22 cellular contexts compared by ENCODE assay signal in the genomic region with DNA sequence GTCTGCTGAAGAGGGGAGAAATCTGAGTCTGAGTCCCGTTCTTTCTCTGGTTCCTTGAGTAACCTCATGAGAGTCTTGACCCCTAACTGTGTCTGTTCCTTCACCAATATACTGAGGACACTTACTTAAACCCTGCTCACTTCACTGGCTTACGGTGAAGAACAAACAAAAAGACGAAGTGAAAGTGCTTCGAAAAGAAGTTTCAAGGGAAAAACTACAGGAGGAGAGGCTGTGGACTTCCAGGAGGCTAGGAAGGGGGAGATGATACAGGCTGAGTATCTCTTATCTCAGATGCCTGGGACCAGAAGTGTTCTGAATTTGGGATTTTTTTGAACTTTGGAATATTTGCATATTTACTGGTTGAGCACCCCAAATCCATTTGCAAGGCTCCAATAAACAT. TPM values are rescaled to one million over a fixed set of nuclear protein-coding genes. Genes with fewer than 3 reads are reported as not detected.
DNase-seq lines count a peak whose midpoint lies in the region; ATAC-seq and TF ChIP-seq lines count a peak whose summit lies in the region.
"Had no signal": no experiment of that assay in that cellular context is flagged by ENCODE, and none has a peak within 500 bp of the region (broad histone marks: within the 10 kb centered on the region; RNA-seq: fewer than 3 reads in every experiment).

No MANE protein-coding gene starts in this region.

- peaks cover 21% of the 10 kb centered on the region for H3K79me2 ChIP-seq in Karpas-422 (ENCODE audit: low read length)

- H3K4me2 ChIP-seq in Karpas-422 (ENCODE audit: low read depth, low read length, poor library complexity, severe bottlenecking) = no peak overlapping the region

- H3K4me1 ChIP-seq in Karpas-422 (ENCODE audit: low read length) = peaks cover 23% of the 10 kb centered on the region
- peaks cover 16 to 17% of the 10 kb centered on the region in 2 donors for H3K4me1 ChIP-seq in naive thymus-derived CD4-positive, alpha-beta T cell (ENCODE audit: control insufficient read depth in 2 of 2, insufficient read depth in 2 of 2, low read length in 2 of 2)
- peaks cover 14% of the 10 kb centered on the region for H3K4me1 ChIP-seq in psoas muscle

- peaks cover 4% of the 10 kb centered on the region; the same call in 1 of the 2 replicates for H3K36me3 ChIP-seq in Karpas-422 (ENCODE audit: insufficient read depth, low read length)
- H3K36me3 ChIP-seq in naive thymus-derived CD4-positive, alpha-beta T cell (ENCODE audit: control insufficient read depth in 2 of 3, insufficient read depth in 3 of 3, low read length in 3 of 3) = peaks cover 6 to 77% (median 13%) of the 10 kb centered on the region in 3 experiments
- peaks cover 2 to 84% of the 10 kb centered on the region in 2 donors for H3K36me3 ChIP-seq in psoas muscle (ENCODE audit: insufficient read depth in 1 of 2, low read depth in 1 of 2)

- CTCF ChIA-PET in naive thymus-derived CD4-positive, alpha-beta T cell (lab: Charles Lee) = interaction anchor here (1.6 kb wide), 1 partner anchor 61 kb away, joined by 4 read pairs; no protein-coding TSS in a partner anchor

- no peak overlapping the region for H3K27ac ChIP-seq in Karpas-422 (ENCODE audit: low read length)
- no peak overlapping the region for H3K27ac ChIP-seq in naive thymus-derived CD4-positive, alpha-beta T cell (ENCODE audit: low read depth, low read length)
- H3K27ac ChIP-seq in psoas muscle = no peak overlapping the region
- H3K27ac ChIP-seq: colonic mucosa, right atrium auricular region, SJSA1 had no signal

- 86 to 91% (median 90%) methylated on average over 4 of the region's 4 CpGs for WGBS in psoas muscle, 3 donors

- ATAC-seq in naive thymus-derived CD4-positive, alpha-beta T cell = no peak
- ATAC-seq in psoas muscle = no peak
- ATAC-seq: left ventricle myocardium superior had no signal

- H3K4me1 Mint-ChIP-seq in activated CD4-positive, alpha-beta T cell treated with anti-CD3 and anti-CD28 coated beads, Interleukin-2, amount 10 ng/mL, durations not matched to agents 24 days and 14 days = peaks cover 31% of the 10 kb centered on the region
- peaks cover 55% of the 10 kb centered on the region for H3K4me1 Mint-ChIP-seq in activated T-helper 1 cell treated with anti-CD3 and anti-CD28 coated beads, Interleukin-12 subunit alpha, Interleukin-12 subunit beta, Interleukin-2, Interleukin-4 antibody, amounts not matched to agents 30 ng/mL and 10 ng/mL and 1 ng/mL, durations not matched to agents 14 hours and 24 hours and 36 hours (ENCODE audit: low read depth)
- H3K4me1 Mint-ChIP-seq in naive thymus-derived CD4-positive, alpha-beta T cell = peaks cover 7 to 36% (median 33%) of the 10 kb centered on the region in 7 donors

- DNase-seq in activated CD4-positive, alpha-beta T cell treated with anti-CD3 and anti-CD28 coated beads, Interleukin-2, amount 10 ng/mL, durations not matched to agents 24 days and 14 days = no peak
- no peak for DNase-seq in activated CD4-positive, alpha-beta T cell treated with anti-CD3 and anti-CD28 coated beads for 48 hours
- DNase-seq in Karpas-422 = no peak
- no peak for DNase-seq in activated T-helper 1 cell treated with anti-CD3 and anti-CD28 coated beads, Interleukin-12 subunit alpha, Interleukin-12 subunit beta, Interleukin-2, Interleukin-4 antibody, amounts not matched to agents 30 ng/mL and 10 ng/mL and 1 ng/mL, durations not matched to agents 14 hours and 24 hours and 36 hours (ENCODE audit: low spot score)
- no peak for DNase-seq in naive thymus-derived CD4-positive, alpha-beta T cell
- DNase-seq in stimulated activated CD4-positive, alpha-beta T cell treated with anti-CD3 and anti-CD28 coated beads, Interleukin-4, amount 100 ng/mL, for 24 hours = no peak
- no peak for DNase-seq in psoas muscle
- no peak for DNase-seq in middle frontal gyrus (ENCODE audit: extremely low spot score, low spot score)
- DNase-seq: activated CD4-positive, CD25-positive, alpha-beta regulatory T cell; colonic mucosa; left ventricle myocardium superior; MG63; NCI-H146; stimulated activated naive CD4-positive, alpha-beta T cell; trophoblast cell had no signal

- no peaks in the 10 kb centered on the region for H3K9me3 ChIP-seq in Karpas-422 (ENCODE audit: low read length)
- H3K9me3 ChIP-seq in naive thymus-derived CD4-positive, alpha-beta T cell (ENCODE audit: control insufficient read depth in 2 of 3, low read length in 3 of 3) = no peaks in the 10 kb centered on the region
- H3K9me3 ChIP-seq in psoas muscle = no peaks in the 10 kb centered on the region
- H3K9me3 ChIP-seq: colonic mucosa, MG63, right atrium auricular region, SJSA1 had no signal

- peak overlapping the region; percentile 63 for H3K27ac Mint-ChIP-seq in activated CD4-positive, alpha-beta T cell treated with anti-CD3 and anti-CD28 coated beads, Interleukin-2, amount 10 ng/mL, durations not matched to agents 24 days and 14 days
- peak overlapping the region; percentile 31 for H3K27ac Mint-ChIP-seq in activated T-helper 1 cell treated with anti-CD3 and anti-CD28 coated beads, Interleukin-12 subunit alpha, Interleukin-12 subunit beta, Interleukin-2, Interleukin-4 antibody, amounts not matched to agents 30 ng/mL and 10 ng/mL and 1 ng/mL, durations not matched to agents 14 hours and 24 hours and 36 hours
- peak overlapping the region in 5 of 9 donors; percentile 42 to 87 (median 60) for H3K27ac Mint-ChIP-seq in naive thymus-derived CD4-positive, alpha-beta T cell

- H3K36me3 Mint-ChIP-seq in activated CD4-positive, alpha-beta T cell treated with anti-CD3 and anti-CD28 coated beads, Interleukin-2, amount 10 ng/mL, durations not matched to agents 24 days and 14 days (ENCODE audit: low read depth) = peaks cover 67% of the 10 kb centered on the region
- H3K36me3 Mint-ChIP-seq in activated T-helper 1 cell treated with anti-CD3 and anti-CD28 coated beads, Interleukin-12 subunit alpha, Interleukin-12 subunit beta, Interleukin-2, Interleukin-4 antibody, amounts not matched to agents 30 ng/mL and 10 ng/mL and 1 ng/mL, durations not matched to agents 14 hours and 24 hours and 36 hours (ENCODE audit: low read depth) = peaks cover 63% of the 10 kb centered on the region
- peaks cover 17 to 55% (median 31%) of the 10 kb centered on the region in 5 donors for H3K36me3 Mint-ChIP-seq in naive thymus-derived CD4-positive, alpha-beta T cell

- no peak for TF ChIP-seq CTCF in psoas muscle (IDR thresholded peaks at IDR 0.05)

- no peak overlapping the region for H3K4me3 Mint-ChIP-seq in activated CD4-positive, alpha-beta T cell treated with anti-CD3 and anti-CD28 coated beads, Interleukin-2, amount 10 ng/mL, durations not matched to agents 24 days and 14 days
- no peak overlapping the region for H3K4me3 Mint-ChIP-seq in activated T-helper 1 cell treated with anti-CD3 and anti-CD28 coated beads, Interleukin-12 subunit alpha, Interleukin-12 subunit beta, Interleukin-2, Interleukin-4 antibody, amounts not matched to agents 30 ng/mL and 10 ng/mL and 1 ng/mL, durations not matched to agents 14 hours and 24 hours and 36 hours
- H3K4me3 Mint-ChIP-seq in naive thymus-derived CD4-positive, alpha-beta T cell = no peak overlapping the region
- H3K4me3 Mint-ChIP-seq: T-helper 2 cell treated with Interferon-gamma antibody and Interleukin-4, amounts not matched to agents 5 μg/mL and 100 μg/mL, for 36 hours had no signal

- H3K27me3 Mint-ChIP-seq in activated CD4-positive, alpha-beta T cell treated with anti-CD3 and anti-CD28 coated beads, Interleukin-2, amount 10 ng/mL, durations not matched to agents 24 days and 14 days = no peaks in the 10 kb centered on the region
- no peaks in the 10 kb centered on the region for H3K27me3 Mint-ChIP-seq in activated T-helper 1 cell treated with anti-CD3 and anti-CD28 coated beads, Interleukin-12 subunit alpha, Interleukin-12 subunit beta, Interleukin-2, Interleukin-4 antibody, amounts not matched to agents 30 ng/mL and 10 ng/mL and 1 ng/mL, durations not matched to agents 14 hours and 24 hours and 36 hours (ENCODE audit: insufficient read depth)
- no peaks in the 10 kb centered on the region for H3K27me3 Mint-ChIP-seq in naive thymus-derived CD4-positive, alpha-beta T cell

- intact Hi-C loops in activated CD4-positive, alpha-beta T cell treated with anti-CD3 and anti-CD28 coated beads, Interleukin-2, amount 10 ng/mL, durations not matched to agents 24 days and 14 days (cut with micrococcal nuclease) = no loop called here
- intact Hi-C loops in activated T-helper 1 cell treated with anti-CD3 and anti-CD28 coated beads, Interleukin-12 subunit alpha, Interleukin-12 subunit beta, Interleukin-2, Interleukin-4 antibody, amounts not matched to agents 30 ng/mL and 10 ng/mL and 1 ng/mL, durations not matched to agents 14 hours and 24 hours and 36 hours (cut with micrococcal nuclease) = no loop called here
- intact Hi-C loops in naive thymus-derived CD4-positive, alpha-beta T cell (cut with micrococcal nuclease) = no loop called here
- intact Hi-C loops in psoas muscle (cut with DNase I) = loop anchor here in 1 of 2 donors (5.0 kb wide), 1 partner anchor 34 kb away; a partner anchor contains a TSS

- H3K27me3 ChIP-seq in Karpas-422 (ENCODE audit: low read length) (no peaks in the 10 kb centered on the region), psoas muscle (ENCODE audit: insufficient read depth in 3 of 3, low read length in 2 of 3) (no peaks in the 10 kb centered on the region)
- H3K27me3 ChIP-seq in naive thymus-derived CD4-positive, alpha-beta T cell (ENCODE audit: control insufficient read depth in 2 of 2, insufficient read depth in 2 of 2, low read length in 2 of 2) = no peaks in the 10 kb centered on the region
- H3K27me3 ChIP-seq: colonic mucosa, MG63, right atrium auricular region, SJSA1 had no signal

- POLR2A ChIA-PET in naive thymus-derived CD4-positive, alpha-beta T cell (lab: Charles Lee) = no interaction called here

- peaks cover 6% of the 10 kb centered on the region for H3K9me3 Mint-ChIP-seq in activated CD4-positive, alpha-beta T cell treated with anti-CD3 and anti-CD28 coated beads, Interleukin-2, amount 10 ng/mL, durations not matched to agents 24 days and 14 days
- H3K9me3 Mint-ChIP-seq in activated T-helper 1 cell treated with anti-CD3 and anti-CD28 coated beads, Interleukin-12 subunit alpha, Interleukin-12 subunit beta, Interleukin-2, Interleukin-4 antibody, amounts not matched to agents 30 ng/mL and 10 ng/mL and 1 ng/mL, durations not matched to agents 14 hours and 24 hours and 36 hours = no peaks in the 10 kb centered on the region
- H3K9me3 Mint-ChIP-seq in naive thymus-derived CD4-positive, alpha-beta T cell = no peaks in the 10 kb centered on the region
- H3K9me3 Mint-ChIP-seq: T-helper 2 cell treated with Interferon-gamma antibody and Interleukin-4, amounts not matched to agents 5 μg/mL and 100 μg/mL, for 36 hours had no signal

- H3K9me2 ChIP-seq in Karpas-422 (replicated peaks; ENCODE audit: insufficient read depth, low read length) = no peaks in the 10 kb centered on the region

- H3K9ac ChIP-seq in Karpas-422 (ENCODE audit: low read length) = 0 out of 2 replicates have a peak overlapping the region, but pooled peaks have one; percentile 35

- no peak overlapping the region for H2AFZ ChIP-seq in Karpas-422 (ENCODE audit: low read length)

- no peak overlapping the region for H3K4me3 ChIP-seq in Karpas-422 (ENCODE audit: low read length)
- no peak overlapping the region for H3K4me3 ChIP-seq in naive thymus-derived CD4-positive, alpha-beta T cell (ENCODE audit: low read length)
- H3K4me3 ChIP-seq in psoas muscle = no peak overlapping the region
- H3K4me3 ChIP-seq: colonic mucosa, MG63, right atrium auricular region, SJSA1 had no signal

- no peaks in the 10 kb centered on the region for H4K20me1 ChIP-seq in Karpas-422 (ENCODE audit: insufficient read depth, low read depth, low read length)

RNA-seq across cellular contexts. Expression of a gene that starts 6.1 kb away (rescaled TPM):
- total RNA-seq in activated CD4-positive, alpha-beta T cell treated with anti-CD3 and anti-CD28 coated beads, Interleukin-2, amount 10 ng/mL, durations not matched to agents 24 days and 14 days = 83.9 and 86.6 TPM in 2 replicates
- 11.0 and 27.8 TPM in 2 replicates for total RNA-seq in Karpas-422 (2014; rRNA removed; shearing (Covaris generic); ENCODE audit: low replicate concordance)
- 86.6 and 89.2 TPM in 2 replicates for total RNA-seq in activated T-helper 1 cell treated with anti-CD3 and anti-CD28 coated beads, Interleukin-12 subunit alpha, Interleukin-12 subunit beta, Interleukin-2, Interleukin-4 antibody, amounts not matched to agents 30 ng/mL and 10 ng/mL and 1 ng/mL, durations not matched to agents 14 hours and 24 hours and 36 hours
- total RNA-seq in naive thymus-derived CD4-positive, alpha-beta T cell = 10 to 100 TPM; 48.5 to 75.9 (median 53.9) TPM
- polyA plus RNA-seq in naive thymus-derived CD4-positive, alpha-beta T cell = 1 to 10 TPM; 7.9 to 9.8 TPM
- total RNA-seq in psoas muscle = 10 to 100 TPM; 11.6 to 27.1 (median 15.1) TPM
- polyA plus RNA-seq in psoas muscle = 10 to 100 TPM; 10.1 to 29.1 (median 13.7) TPM

RNA-seq across cellular contexts. Expression of a gene that starts 32.1 kb away (rescaled TPM):
- total RNA-seq in activated CD4-positive, alpha-beta T cell treated with anti-CD3 and anti-CD28 coated beads, Interleukin-2, amount 10 ng/mL, durations not matched to agents 24 days and 14 days = 165 and 172 TPM in 2 replicates
- 0.32 TPM in 1 of 2 replicates, not detected in the other for total RNA-seq in Karpas-422 (2014; rRNA removed; shearing (Covaris generic); ENCODE audit: low replicate concordance)
- 183 and 185 TPM in 2 replicates for total RNA-seq in activated T-helper 1 cell treated with anti-CD3 and anti-CD28 coated beads, Interleukin-12 subunit alpha, Interleukin-12 subunit beta, Interleukin-2, Interleukin-4 antibody, amounts not matched to agents 30 ng/mL and 10 ng/mL and 1 ng/mL, durations not matched to agents 14 hours and 24 hours and 36 hours
- total RNA-seq in naive thymus-derived CD4-positive, alpha-beta T cell = 10 to 100 TPM; 12.8 to 53.4 (median 18.8) TPM
- 10 to 100 TPM in 1 of 2 donors, 1 to 10 TPM in 1; 8.1 to 16.0 TPM for polyA plus RNA-seq in naive thymus-derived CD4-positive, alpha-beta T cell
- total RNA-seq in psoas muscle = under 1 TPM; 0.26 to 0.89 (median 0.40) TPM
- polyA plus RNA-seq in psoas muscle = under 1 TPM; 0.09 to 0.43 (median 0.21) TPM
- total RNA-seq: endothelial cell of umbilical vein had no signal

RNA-seq across cellular contexts. Expression of a gene that starts 32.8 kb away (rescaled TPM):
- not detected in 2 replicates for total RNA-seq in activated CD4-positive, alpha-beta T cell treated with anti-CD3 and anti-CD28 coated beads, Interleukin-2, amount 10 ng/mL, durations not matched to agents 24 days and 14 days
- not detected in 2 replicates for total RNA-seq in Karpas-422 (2014; rRNA removed; shearing (Covaris generic); ENCODE audit: low replicate concordance)
- not detected in 2 replicates for total RNA-seq in activated T-helper 1 cell treated with anti-CD3 and anti-CD28 coated beads, Interleukin-12 subunit alpha, Interleukin-12 subunit beta, Interleukin-2, Interleukin-4 antibody, amounts not matched to agents 30 ng/mL and 10 ng/mL and 1 ng/mL, durations not matched to agents 14 hours and 24 hours and 36 hours
- not detected for total RNA-seq in naive thymus-derived CD4-positive, alpha-beta T cell
- not detected for polyA plus RNA-seq in naive thymus-derived CD4-positive, alpha-beta T cell
- total RNA-seq in psoas muscle = not detected
- polyA plus RNA-seq in psoas muscle = not detected
- total RNA-seq: A172, colonic mucosa, endothelial cell of umbilical vein, left ventricle myocardium superior, omental fat pad, right atrium auricular region, SJSA1 had no signal
- polyA plus RNA-seq: BJ, endothelial cell of umbilical vein had no signal

RNA-seq across cellular contexts. Expression of a gene that starts 53.6 kb away (rescaled TPM):
- total RNA-seq in activated CD4-positive, alpha-beta T cell treated with anti-CD3 and anti-CD28 coated beads, Interleukin-2, amount 10 ng/mL, durations not matched to agents 24 days and 14 days = 0.26 and 0.42 TPM in 2 replicates
- not detected in 2 replicates for total RNA-seq in Karpas-422 (2014; rRNA removed; shearing (Covaris generic); ENCODE audit: low replicate concordance)
- total RNA-seq in activated T-helper 1 cell treated with anti-CD3 and anti-CD28 coated beads, Interleukin-12 subunit alpha, Interleukin-12 subunit beta, Interleukin-2, Interleukin-4 antibody, amounts not matched to agents 30 ng/mL and 10 ng/mL and 1 ng/mL, durations not matched to agents 14 hours and 24 hours and 36 hours = 0.29 TPM in 1 of 2 replicates, not detected in the other
- total RNA-seq in naive thymus-derived CD4-positive, alpha-beta T cell = under 1 TPM in 4 of 5 experiments, not detected in 1; 0.19 to 0.89 (median 0.61) TPM
- polyA plus RNA-seq in naive thymus-derived CD4-positive, alpha-beta T cell = under 1 TPM; 0.28 to 0.34 TPM
- total RNA-seq in psoas muscle = under 1 TPM; 0.23 to 0.79 (median 0.58) TPM
- under 1 TPM; 0.22 to 0.27 (median 0.26) TPM for polyA plus RNA-seq in psoas muscle
- total RNA-seq: A172, endothelial cell of umbilical vein had no signal

Comparison
In these comparisons a context has a peak if more than half of its experiments do, and no peak if none do; other contexts are left out.
1. RNA of a gene that starts 32.1 kb away (total RNA-seq): 183 to 185 TPM in activated T-helper 1 cell treated with anti-CD3 and anti-CD28 coated beads, Interleukin-12 subunit alpha, Interleukin-12 subunit beta, Interleukin-2, Interleukin-4 antibody, amounts not matched to agents 30 ng/mL and 10 ng/mL and 1 ng/mL, durations not matched to agents 14 hours and 24 hours and 36 hours, 165 to 172 TPM in activated CD4-positive, alpha-beta T cell treated with anti-CD3 and anti-CD28 coated beads, Interleukin-2, amount 10 ng/mL, durations not matched to agents 24 days and 14 days and 12.8 to 53.4 TPM in naive thymus-derived CD4-positive, alpha-beta T cell; 0.26 to 0.89 TPM in psoas muscle and 0.32 TPM in Karpas-422; every median in the first group is over 4 times any median in the second.
2. Peak in every context shown above with its lines, with median percentiles within 50 percentile points of each other: H3K27ac Mint-ChIP-seq.